ENCODE assay signal across 1 cellular context in the genomic region with DNA sequence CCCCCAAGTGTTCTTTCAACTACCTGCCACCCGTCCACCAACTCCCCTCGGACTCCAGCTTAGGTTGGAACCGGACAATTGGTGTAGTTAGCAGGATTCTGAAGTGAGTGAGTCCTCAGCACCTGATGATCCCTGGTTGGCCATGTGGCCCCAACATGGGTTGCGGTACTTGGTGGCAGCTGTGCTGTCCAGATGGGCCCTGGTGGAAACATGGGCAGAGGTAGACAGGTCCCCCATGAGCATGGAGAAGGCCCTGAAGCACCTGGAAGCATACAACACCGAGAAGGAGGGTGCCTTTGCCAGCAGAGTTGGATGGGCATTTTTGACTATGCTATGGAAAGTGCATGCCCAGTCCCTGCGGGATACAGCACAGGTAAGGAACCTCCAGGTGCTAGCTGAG.
TF ChIP-seq lines count a peak whose summit lies in the region.

No MANE protein-coding gene starts in this region.

TF ChIP-seq in neural cell, 6 proteins besides CTCF, POLR2A, EP300 and RAD21:
- TF ChIP-seq, protein P1, sequence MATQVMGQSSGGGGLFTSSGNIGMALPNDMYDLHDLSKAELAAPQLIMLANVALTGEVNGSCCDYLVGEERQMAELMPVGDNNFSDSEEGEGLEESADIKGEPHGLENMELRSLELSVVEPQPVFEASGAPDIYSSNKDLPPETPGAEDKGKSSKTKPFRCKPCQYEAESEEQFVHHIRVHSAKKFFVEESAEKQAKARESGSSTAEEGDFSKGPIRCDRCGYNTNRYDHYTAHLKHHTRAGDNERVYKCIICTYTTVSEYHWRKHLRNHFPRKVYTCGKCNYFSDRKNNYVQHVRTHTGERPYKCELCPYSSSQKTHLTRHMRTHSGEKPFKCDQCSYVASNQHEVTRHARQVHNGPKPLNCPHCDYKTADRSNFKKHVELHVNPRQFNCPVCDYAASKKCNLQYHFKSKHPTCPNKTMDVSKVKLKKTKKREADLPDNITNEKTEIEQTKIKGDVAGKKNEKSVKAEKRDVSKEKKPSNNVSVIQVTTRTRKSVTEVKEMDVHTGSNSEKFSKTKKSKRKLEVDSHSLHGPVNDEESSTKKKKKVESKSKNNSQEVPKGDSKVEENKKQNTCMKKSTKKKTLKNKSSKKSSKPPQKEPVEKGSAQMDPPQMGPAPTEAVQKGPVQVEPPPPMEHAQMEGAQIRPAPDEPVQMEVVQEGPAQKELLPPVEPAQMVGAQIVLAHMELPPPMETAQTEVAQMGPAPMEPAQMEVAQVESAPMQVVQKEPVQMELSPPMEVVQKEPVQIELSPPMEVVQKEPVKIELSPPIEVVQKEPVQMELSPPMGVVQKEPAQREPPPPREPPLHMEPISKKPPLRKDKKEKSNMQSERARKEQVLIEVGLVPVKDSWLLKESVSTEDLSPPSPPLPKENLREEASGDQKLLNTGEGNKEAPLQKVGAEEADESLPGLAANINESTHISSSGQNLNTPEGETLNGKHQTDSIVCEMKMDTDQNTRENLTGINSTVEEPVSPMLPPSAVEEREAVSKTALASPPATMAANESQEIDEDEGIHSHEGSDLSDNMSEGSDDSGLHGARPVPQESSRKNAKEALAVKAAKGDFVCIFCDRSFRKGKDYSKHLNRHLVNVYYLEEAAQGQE (IDR thresholded peaks at IDR 0.05; ENCODE audit: borderline replicate concordance): no peak
- peak; percentile 13 for TF ChIP-seq POLR2AphosphoS5 (IDR thresholded peaks at IDR 0.05)
